8 cellular contexts compared by ENCODE assay signal in the genomic region with DNA sequence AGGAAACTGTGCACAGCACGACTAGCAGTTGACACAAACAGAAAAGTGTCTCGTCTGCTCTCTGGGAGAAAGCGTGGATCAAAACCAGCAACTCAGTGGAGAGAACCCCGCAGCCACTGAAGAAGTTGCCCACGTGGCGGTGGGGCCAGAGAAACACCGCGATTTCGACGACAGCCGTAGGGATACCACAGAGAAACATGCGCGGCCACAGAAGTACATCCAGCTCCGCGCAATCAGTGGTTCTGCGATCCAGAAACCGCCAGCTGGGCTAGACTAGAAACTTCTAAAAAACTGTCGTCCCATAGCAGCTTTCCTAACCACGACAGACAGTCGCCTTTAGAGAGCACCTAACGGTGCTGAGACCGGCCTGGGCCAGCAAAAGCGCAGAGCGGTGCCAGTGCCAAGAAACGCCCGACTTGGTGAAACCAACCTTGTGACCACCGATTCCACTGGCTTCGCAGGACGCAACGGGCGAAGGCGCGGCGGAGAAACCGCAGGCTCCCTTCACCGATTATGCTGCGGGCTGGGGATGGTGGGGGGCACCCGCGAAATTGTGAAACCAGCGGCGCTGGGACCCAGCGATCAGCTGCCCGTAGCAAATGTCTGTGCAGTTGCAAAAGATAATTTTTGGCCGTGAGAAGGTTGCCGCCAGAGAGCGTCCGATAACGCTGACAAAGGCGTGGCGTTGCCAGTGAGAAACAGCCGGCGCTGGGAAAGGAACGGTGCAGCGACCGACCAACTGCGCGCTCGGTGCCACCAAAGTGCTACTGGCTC. TPM values are rescaled to one million over a fixed set of nuclear protein-coding genes. Genes with fewer than 3 reads are reported as not detected.
DNase-seq lines count a peak whose midpoint lies in the region; ATAC-seq lines count a peak whose summit lies in the region.

No MANE protein-coding gene starts in this region.

- peak; percentile 22 for ATAC-seq in GM21717 (IDR thresholded peaks at IDR 0.05; ENCODE audit: unreplicated experiment)

- peaks cover 11% of the 10 kb centered on the region for H3K4me1 Mint-ChIP-seq in activated naive CD4-positive, alpha-beta T cell treated with anti-CD3 and anti-CD28 coated beads for 36 hours (ENCODE audit: low read depth)

- no peaks in the 10 kb centered on the region for H3K27me3 Mint-ChIP-seq in activated naive CD4-positive, alpha-beta T cell treated with anti-CD3 and anti-CD28 coated beads for 36 hours (ENCODE audit: low read depth)

- H3K9me3 Mint-ChIP-seq in activated naive CD4-positive, alpha-beta T cell treated with anti-CD3 and anti-CD28 coated beads for 36 hours: no peaks in the 10 kb centered on the region

- H3K4me3 Mint-ChIP-seq in activated naive CD4-positive, alpha-beta T cell treated with anti-CD3 and anti-CD28 coated beads for 36 hours: peak overlapping the region; percentile 96

- peaks cover 10% of the 10 kb centered on the region for H3K36me3 Mint-ChIP-seq in activated naive CD4-positive, alpha-beta T cell treated with anti-CD3 and anti-CD28 coated beads for 36 hours (ENCODE audit: low read depth)

- CTCF ChIA-PET in activated naive CD4-positive, alpha-beta T cell treated with anti-CD3 and anti-CD28 coated beads for 36 hours (lab: Charles Lee): interaction anchor here (0.6 to 3.2 kb wide), 13 partner anchors 19 to 346 kb away, joined by 3 to 73 read pairs (median 19); partner anchors contain the start of gene ZNF131

- intact Hi-C loops in activated naive CD4-positive, alpha-beta T cell treated with anti-CD3 and anti-CD28 coated beads for 36 hours (cut with micrococcal nuclease): loop anchor here (1.0 to 10.0 kb wide), 3 partner anchors 286 to 1118 kb away; partner anchors contain the start of genes CCDC152 and FBXO4
- intact Hi-C loops in head of caudate nucleus (cut with DNase I): loop anchor here (1.0 to 10.0 kb wide), 3 partner anchors 22 to 138 kb away; no protein-coding TSS in a partner anchor

- peak overlapping the region; percentile 99 for H3K27ac Mint-ChIP-seq in activated naive CD4-positive, alpha-beta T cell treated with anti-CD3 and anti-CD28 coated beads for 36 hours

- DNase-seq in EL: peak; percentile 79
- peak; percentile 82 to 84 for DNase-seq in Kasumi-1 (lab: John Stamatoyannopoulos, UW)
- DNase-seq in SHP77 (lab: John Stamatoyannopoulos, UW): peak; percentile 90 to 91
- peak; percentile 84 for DNase-seq in activated naive CD4-positive, alpha-beta T cell treated with anti-CD3 and anti-CD28 coated beads for 36 hours
- peak in 41 of 42 donors; percentile 30 to 84 (median 62) for DNase-seq in head of caudate nucleus
- DNase-seq in pons (ENCODE audit: low spot score): peak; percentile 67
- DNase-seq in cerebellar nuclear complex (lab: John Stamatoyannopoulos, UW): no peak

RNA-seq across cellular contexts. Expression of gene ANXA2R, which starts 2.7 kb away (rescaled TPM):
- total RNA-seq in activated naive CD4-positive, alpha-beta T cell treated with anti-CD3 and anti-CD28 coated beads for 36 hours: 1 to 10 TPM; 6.0 to 6.5 TPM

Comparison
In these comparisons a context has a peak if more than half of its experiments do, and no peak if none do; other contexts are left out.
1. DNase-seq: peak in EL (single experiment), Kasumi-1 (2 of 2), SHP77 (2 of 2), activated naive CD4-positive, alpha-beta T cell treated with anti-CD3 and anti-CD28 coated beads for 36 hours (single experiment), head of caudate nucleus (41 of 42) and pons (single experiment); none in cerebellar nuclear complex (0 of 2).